Comparison of ENCODE assay signal across 21 cellular contexts in genomic region chr18:6010284-6010683, GRCh38.
"Had no signal": no experiment of that assay in that cellular context is flagged by ENCODE, and none has a peak within 500 bp of the region (broad histone marks: within the 10 kb centered on the region; RNA-seq: fewer than 3 reads in every experiment).

No MANE protein-coding gene starts in this region.

- H3K36me3 Mint-ChIP-seq: activated naive CD8-positive, alpha-beta T cell had no signal

- H3K9me3 Mint-ChIP-seq: activated T-cell treated with anti-CD3 and anti-CD28 coated beads, Interleukin-2, amount 50 U/mL, for 24 hours had no signal

- H3K4me1 Mint-ChIP-seq: naive B cell; stimulated activated memory B cell treated with anti-CD40 and anti-IgM and Interleukin-4, amounts not matched to agents 10 μg/mL and 1 μg/mL and 100 μg/mL, for 72 hours had no signal

- ATAC-seq: left lobe of liver; lower lobe of right lung; right lobe of liver; stimulated activated memory B cell treated with anti-CD40 and anti-IgM and Interleukin-4, amounts not matched to agents 10 μg/mL and 1 μg/mL and 100 μg/mL, for 72 hours had no signal

- DNase-seq: activated CD4-positive, alpha-beta T cell treated with anti-CD3 and anti-CD28 coated beads, Interleukin-2, amount 50 U/mL, for 4 hours; activated CD8-positive, alpha-beta memory T cell treated with anti-CD3 and anti-CD28 coated beads for 24 hours; activated CD8-positive, alpha-beta memory T cell treated with anti-CD3 and anti-CD28 coated beads, Interleukin-2, amount 50 U/mL, for 4 hours; activated naive CD4-positive, alpha-beta T cell; activated T-cell treated with anti-CD3 and anti-CD28 coated beads, Interleukin-2, amount 50 U/mL, for 24 hours; amniotic stem cell; cerebellar nuclear complex; cortex of kidney; lower lobe of right lung; naive B cell; posterior cingulate gyrus; right lobe of liver; stimulated activated CD4-positive, alpha-beta T cell treated with anti-CD3 and anti-CD28 coated beads, Interleukin-15, amount 100 ng/mL, for 24 hours; T-helper 9 cell had no signal

- H3K4me3 Mint-ChIP-seq: activated naive CD8-positive, alpha-beta T cell; activated T-cell treated with anti-CD3 and anti-CD28 coated beads, Interleukin-2, amount 50 U/mL, for 24 hours; naive B cell; stimulated activated memory B cell treated with anti-CD40 and anti-IgM and Interleukin-4, amounts not matched to agents 10 μg/mL and 1 μg/mL and 100 μg/mL, for 72 hours had no signal

- H3K4me3 ChIP-seq: lower lobe of right lung, right lobe of liver, skin epidermis, vagina had no signal

- H3K27ac ChIP-seq: epithelial cell of prostate, lower lobe of right lung, right lobe of liver, skin epidermis, vagina had no signal

- H3K27me3 Mint-ChIP-seq: activated naive CD8-positive, alpha-beta T cell; activated T-cell treated with anti-CD3 and anti-CD28 coated beads, Interleukin-2, amount 50 U/mL, for 24 hours; naive B cell; stimulated activated memory B cell treated with anti-CD40 and anti-IgM and Interleukin-4, amounts not matched to agents 10 μg/mL and 1 μg/mL and 100 μg/mL, for 72 hours had no signal

- H3K27me3 ChIP-seq: right lobe of liver, vagina had no signal

- H3K4me1 ChIP-seq: lower lobe of right lung, right lobe of liver, vagina had no signal

- H3K36me3 ChIP-seq: lower lobe of right lung, right lobe of liver, vagina had no signal

- H3K27ac Mint-ChIP-seq: activated naive CD8-positive, alpha-beta T cell; activated T-cell treated with anti-CD3 and anti-CD28 coated beads, Interleukin-2, amount 50 U/mL, for 24 hours; activated T-helper 2 cell treated with anti-CD3 and anti-CD28 coated beads, Interferon-gamma antibody, Interleukin-2, Interleukin-4, amounts not matched to agents 10 μg/mL and 5 μg/mL and 100 μg/mL, durations not matched to agents 14 hours and 24 hours and 36 hours; naive B cell; stimulated activated memory B cell treated with anti-CD40 and anti-IgM and Interleukin-4, amounts not matched to agents 10 μg/mL and 1 μg/mL and 100 μg/mL, for 72 hours had no signal
